ENCODE assay signal across 9 cellular contexts in the genomic region with DNA sequence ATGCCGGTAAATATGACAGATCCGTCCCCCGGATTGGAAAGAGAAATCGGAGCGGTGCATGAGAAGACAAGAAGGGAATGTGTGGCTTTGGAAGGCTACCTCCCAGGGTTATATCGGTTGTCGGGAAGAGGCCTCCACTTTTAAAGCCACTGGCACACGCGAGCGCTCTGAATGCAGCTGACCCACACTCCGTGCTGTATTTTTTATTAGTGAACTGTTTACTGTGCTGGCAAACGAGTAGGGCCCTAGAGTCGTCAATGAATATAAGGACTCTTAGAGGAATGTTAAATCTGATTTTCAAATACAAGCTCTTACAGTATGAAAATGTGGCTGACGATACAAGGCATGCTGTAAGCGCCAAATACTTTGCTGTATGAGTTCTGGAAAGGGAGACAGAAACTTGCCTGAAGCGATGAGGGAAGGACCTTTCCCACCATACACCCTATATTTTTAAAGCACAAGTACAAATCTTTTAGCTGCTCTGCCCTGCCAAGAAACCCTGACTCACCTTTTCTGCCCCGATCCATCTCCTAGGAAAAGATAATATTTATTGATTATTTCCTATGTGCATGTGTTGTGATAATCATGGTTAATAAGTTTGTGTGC. TPM values are rescaled to one million over a fixed set of nuclear protein-coding genes. Genes with fewer than 3 reads are reported as not detected.
A peak's percentile ranks its signal among the peaks of the same experiment; 100 is the strongest.
DNase-seq lines count a peak whose midpoint lies in the region; ATAC-seq and TF ChIP-seq lines count a peak whose summit lies in the region.
"Had no signal": no experiment of that assay in that cellular context is flagged by ENCODE, and none has a peak within 500 bp of the region (broad histone marks: within the 10 kb centered on the region; RNA-seq: fewer than 3 reads in every experiment).

No MANE protein-coding gene starts in this region.

- DNase-seq in NCI-H526 treated with DMSO at 0.1 percent for 48 hours (lab: John Stamatoyannopoulos, UW) (peak; percentile 71), NCI-H526 (lab: John Stamatoyannopoulos, UW) (no peak), neural crest cell (ENCODE audit: low read depth, low spot score) (no peak), activated gamma-delta T cell treated with Interleukin-2 at 50 U/mL for 16 hours (no peak), NCI-H2107 (lab: John Stamatoyannopoulos, UW) (no peak)

- no peak for TF ChIP-seq CTCF in neural crest cell (conservative IDR thresholded peaks at IDR 0.05)

- no peaks in the 10 kb centered on the region for H3K36me3 Mint-ChIP-seq in neural crest cell (ENCODE audit: low read depth)

- H3K27me3 Mint-ChIP-seq in neural crest cell (ENCODE audit: low read depth) = no peaks in the 10 kb centered on the region

- H3K36me3 ChIP-seq in esophagus (ENCODE audit: control insufficient read depth in 2 of 2, insufficient read depth in 2 of 2, low read length in 1 of 2) = no peaks in the 10 kb centered on the region

- 3 to 5% methylated on average over 17 of the region's 17 CpGs for WGBS in esophagus, 2 donors

- H3K4me1 ChIP-seq in esophagus (ENCODE audit: control insufficient read depth in 2 of 2, insufficient read depth in 2 of 2, low read length in 1 of 2) = peaks cover 0 to 2% of the 10 kb centered on the region in 2 donors

- peaks cover 39% of the 10 kb centered on the region for H3K4me1 Mint-ChIP-seq in neural crest cell

- ATAC-seq in activated CD4-positive, CD25-positive, alpha-beta regulatory T cell treated with anti-CD3 and anti-CD28 coated beads, Interleukin-2, amount 50 U/mL, for 24 hours = no peak

- peak overlapping the region; percentile 93 for H3K4me3 Mint-ChIP-seq in neural crest cell

- no peaks in the 10 kb centered on the region for H3K9me3 ChIP-seq in esophagus (ENCODE audit: control insufficient read depth in 2 of 2, insufficient read depth in 1 of 2, low read depth in 1 of 2, low read length in 1 of 2)

- H3K27ac ChIP-seq in esophagus (ENCODE audit: low read depth in 2 of 2, low read length in 1 of 2) = peak overlapping the region; percentile 92 to 99

- no peaks in the 10 kb centered on the region for H3K27me3 ChIP-seq in esophagus (ENCODE audit: control insufficient read depth in 1 of 2, insufficient read depth in 2 of 2, low read length in 2 of 2)

- no peaks in the 10 kb centered on the region for H3K9me3 Mint-ChIP-seq in neural crest cell

- H3K27ac Mint-ChIP-seq in neural crest cell (ENCODE audit: unreplicated experiment) = peak overlapping the region; percentile 70

- H3K4me3 ChIP-seq in esophagus (ENCODE audit: low read depth in 1 of 2, low read length in 2 of 2) = peak overlapping the region; percentile 80 to 91

TF ChIP-seq in PFSK-1, 5 proteins besides CTCF, POLR2A, EP300 and RAD21:
- peak; percentile 65; the same call in 1 of the 2 replicates for TF ChIP-seq SIN3A (IDR thresholded peaks at IDR 0.05; ENCODE audit: borderline replicate concordance, insufficient read depth, low read length)
- no peak for TF ChIP-seq POLR2AphosphoS5 (IDR thresholded peaks at IDR 0.05; ENCODE audit: low read depth, low read length)

RNA-seq across cellular contexts. Expression of a gene that starts 15.8 kb away (rescaled TPM):
- polyA plus RNA-seq in PFSK-1 (2012; ENCODE audit: insufficient read length, low read depth) = 22.9 TPM
- 10 to 100 TPM; 19.4 to 25.1 TPM for polyA plus RNA-seq in esophagus
- 87.7 and 98.8 TPM in 2 replicates for total RNA-seq in neural crest cell

RNA-seq across cellular contexts. Expression of a gene that starts 17.6 kb away (rescaled TPM):
- polyA plus RNA-seq in PFSK-1 (2012; ENCODE audit: insufficient read length, low read depth) = 21.6 TPM
- 10 to 100 TPM; 19.9 to 24.2 TPM for polyA plus RNA-seq in esophagus
- 29.5 and 30.1 TPM in 2 replicates for total RNA-seq in neural crest cell

RNA-seq across cellular contexts. Expression of a gene that starts 39.7 kb away (rescaled TPM):
- polyA plus RNA-seq in PFSK-1 (2012; ENCODE audit: insufficient read length, low read depth) = not detected
- polyA plus RNA-seq in esophagus = 1 to 10 TPM; 4.2 to 5.4 TPM
- not detected in 2 replicates for total RNA-seq in neural crest cell
- total RNA-seq: Daoy had no signal
